In genomic region chr1:6923955-6924890, GRCh38 we compare ENCODE assay signal across 1 cellular context.
TF ChIP-seq lines count a peak whose summit lies in the region.

No MANE protein-coding gene starts in this region.

TF ChIP-seq in WTC11, 78 proteins besides CTCF, POLR2A, EP300 and RAD21 (continued from another document):
- TF ChIP-seq ZNF281 (CRISPR knock-in tag; IDR thresholded peaks at IDR 0.05) (no peak), TP53 (CRISPR knock-in tag; IDR thresholded peaks at IDR 0.05) (no peak), MYBL2 (CRISPR knock-in tag; IDR thresholded peaks at IDR 0.05) (no peak), ZBTB43 (CRISPR knock-in tag; IDR thresholded peaks at IDR 0.05) (no peak), CREB1 (CRISPR knock-in tag; IDR thresholded peaks at IDR 0.05) (no peak), ARID4B (CRISPR knock-in tag; IDR thresholded peaks at IDR 0.05; ENCODE audit: borderline replicate concordance) (no peak), RORB (CRISPR knock-in tag; IDR thresholded peaks at IDR 0.05) (no peak), SP1 (CRISPR knock-in tag; conservative IDR thresholded peaks at IDR 0.05) (no peak), AR (CRISPR knock-in tag; IDR thresholded peaks at IDR 0.05) (no peak), STAT6 (CRISPR knock-in tag; conservative IDR thresholded peaks at IDR 0.05; ENCODE audit: low read depth) (no peak), CREM (CRISPR knock-in tag; IDR thresholded peaks at IDR 0.05) (no peak), FOXP1 (CRISPR knock-in tag; IDR thresholded peaks at IDR 0.05; ENCODE audit: borderline replicate concordance) (no peak)
